In genomic region chrX:13074297-13075262, GRCh38 we compare ENCODE assay signal across 8 cellular contexts. TPM values are rescaled to one million over a fixed set of nuclear protein-coding genes. Genes with fewer than 3 reads are reported as not detected.
A peak's percentile ranks its signal among the peaks of the same experiment; 100 is the strongest.
DNase-seq lines count a peak whose midpoint lies in the region; ATAC-seq, FAIRE-seq and TF ChIP-seq lines count a peak whose summit lies in the region.

No MANE protein-coding gene starts in this region.

- H3K9me3 Mint-ChIP-seq in activated naive CD8-positive, alpha-beta T cell (ENCODE audit: low read depth) = no peaks in the 10 kb centered on the region

- H3K4me3 Mint-ChIP-seq in activated naive CD8-positive, alpha-beta T cell = peak overlapping the region; percentile 61

- peak overlapping the region; percentile 96 for H3K27ac Mint-ChIP-seq in activated naive CD8-positive, alpha-beta T cell

- no peaks in the 10 kb centered on the region for H3K27me3 Mint-ChIP-seq in activated naive CD8-positive, alpha-beta T cell

- ATAC-seq in GM19463 (IDR thresholded peaks at IDR 0.05; ENCODE audit: unreplicated experiment) = peak; percentile 76
- peak; percentile 74 for ATAC-seq in HG03103 (IDR thresholded peaks at IDR 0.05; ENCODE audit: low read depth, unreplicated experiment)

- peaks cover 53% of the 10 kb centered on the region for H3K4me1 Mint-ChIP-seq in activated naive CD8-positive, alpha-beta T cell (ENCODE audit: low read depth)

- FAIRE-seq in GM12891 (lab: Jason Lieb, UNC) = peak; percentile 98

- DNase-seq in GM12891 (ENCODE audit: insufficient read length, low spot score) = no peak
- DNase-seq in MV-4-11 (lab: John Stamatoyannopoulos, UW) = no peak
- DNase-seq in HK-2 (ENCODE audit: unreplicated experiment) = no peak
- DNase-seq in SHP77 treated with DMSO at 0.1 percent for 48 hours (lab: John Stamatoyannopoulos, UW) = no peak
- no peak for DNase-seq in nucleus accumbens (lab: John Stamatoyannopoulos, UW)

- no peaks in the 10 kb centered on the region for H3K36me3 Mint-ChIP-seq in activated naive CD8-positive, alpha-beta T cell

- peak; percentile 43; the same call in 1 of the 2 replicates for TF ChIP-seq POLR2A in GM12891 (IDR thresholded peaks at IDR 0.05; ENCODE audit: low read depth, low read length)

TF ChIP-seq in GM12891, 5 proteins besides CTCF, POLR2A, EP300 and RAD21:
- TF ChIP-seq PAX5 (IDR thresholded peaks at IDR 0.05; ENCODE audit: insufficient read depth, low read length, severe bottlenecking) (no peak), POU2F2 (IDR thresholded peaks at IDR 0.05; ENCODE audit: low read depth, low read length) (no peak), SPI1 (IDR thresholded peaks at IDR 0.05; ENCODE audit: low read depth, low read length) (0 out of 2 replicates have a peak, but pooled peaks have one; percentile 41), TAF1 (IDR thresholded peaks at IDR 0.05; ENCODE audit: low read depth, low read length) (0 out of 2 replicates have a peak, but pooled peaks have one; percentile 31), POLR2AphosphoS5 (IDR thresholded peaks at IDR 0.05; ENCODE audit: low read depth, low read length) (no peak)

RNA-seq across cellular contexts. Expression of gene FAM9C, which starts 30.2 kb away (rescaled TPM):
- not detected for polyA plus RNA-seq in GM12891 (2012; ENCODE audit: low read depth, missing spikeins)
